24 cellular contexts compared by ENCODE assay signal in genomic region chr15:61421470-61421869, GRCh38.
"Had no signal": no experiment of that assay in that cellular context is flagged by ENCODE, and none has a peak within 500 bp of the region (broad histone marks: within the 10 kb centered on the region; RNA-seq: fewer than 3 reads in every experiment).

No MANE protein-coding gene starts in this region.

- DNase-seq: activated CD4-positive, alpha-beta T cell treated with anti-CD3 and anti-CD28 coated beads for 48 hours; activated CD4-positive, alpha-beta T cell treated with anti-CD3 and anti-CD28 coated beads, Interleukin-2, amount 50 U/mL, for 4 hours; activated CD4-positive, CD25-positive, alpha-beta regulatory T cell treated with anti-CD3 and anti-CD28 coated beads, Interleukin-2, amount 50 U/mL, for 72 hours; activated CD8-positive, alpha-beta T cell treated with anti-CD3 and anti-CD28 coated beads, Interleukin-2, amount 10 ng/mL, durations not matched to agents 7 days and 5 days; activated effector memory CD4-positive, alpha-beta T cell treated with anti-CD3 and anti-CD28 coated beads, Interleukin-2, amount 50 U/mL, for 16 hours; activated naive CD4-positive, alpha-beta T cell treated with Interleukin-2 at 50 U/mL for 16 hours; activated naive CD8-positive, alpha-beta T cell treated with anti-CD3 and anti-CD28 coated beads, Interleukin-2, amount 50 U/mL, for 24 hours; activated T-cell treated with anti-CD3 and anti-CD28 coated beads, Interleukin-2, amount 50 U/mL, for 24 hours; amniotic stem cell; body of pancreas; KG1; MG63; MV-4-11; NCI-H1105; NCI-H1436; NCI-H187; NCI-H2081; NCI-H510A treated with DMSO at 0.1 percent for 48 hours; Peyer's patch; SHP77 treated with DMSO at 0.1 percent for 48 hours had no signal

- H3K27me3 ChIP-seq: ascending aorta, body of pancreas, MG63, Peyer's patch had no signal

- H3K27ac ChIP-seq: ascending aorta, body of pancreas, cardiac muscle cell, Peyer's patch had no signal

- ATAC-seq: activated CD8-positive, alpha-beta T cell treated with anti-CD3 and anti-CD28 coated beads, Interleukin-2, amount 10 ng/mL, durations not matched to agents 7 days and 5 days; activated naive CD4-positive, alpha-beta T cell treated with anti-CD3 and anti-CD28 coated beads, Interleukin-2, amount 50 U/mL, for 72 hours; activated naive CD8-positive, alpha-beta T cell treated with anti-CD3 and anti-CD28 coated beads, Interleukin-2, amount 50 U/mL, for 24 hours; body of pancreas; WTC11 had no signal

- H3K4me3 ChIP-seq: ascending aorta, body of pancreas, cardiac muscle cell, MG63, Peyer's patch had no signal

- H3K9me3 ChIP-seq: ascending aorta, body of pancreas, MG63, Peyer's patch had no signal
